1 cellular context compared by ENCODE assay signal in the genomic region with DNA sequence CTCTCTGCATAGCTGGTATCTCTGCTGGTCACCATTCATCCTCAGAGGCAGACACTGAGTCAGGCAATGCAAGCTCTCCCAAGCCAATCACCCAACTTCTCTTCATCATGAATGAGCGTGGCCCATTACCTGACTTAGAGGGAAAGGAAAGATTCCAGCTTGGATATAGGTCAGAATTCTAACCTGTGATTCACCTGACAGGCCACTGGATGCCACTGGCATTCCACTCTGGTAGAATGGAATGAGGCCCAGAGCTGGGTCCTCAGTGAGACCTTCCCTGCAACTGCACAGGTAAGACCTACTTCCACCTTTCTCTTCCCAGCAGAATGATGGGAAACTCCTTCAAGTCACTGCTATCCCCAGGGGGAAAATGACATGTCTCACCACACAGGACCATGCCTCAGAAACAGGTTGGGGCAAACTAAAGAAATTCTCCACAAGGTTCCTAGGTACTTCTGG.
TF ChIP-seq lines count a peak whose summit lies in the region.

No MANE protein-coding gene starts in this region.

TF ChIP-seq in HepG2, 621 proteins besides CTCF, POLR2A, EP300 and RAD21 (continued from another document):
- peak; percentile 76 for TF ChIP-seq ZNF501 (CRISPR knock-in tag; IDR thresholded peaks at IDR 0.05)
- TF ChIP-seq MXD4 (CRISPR knock-in tag; IDR thresholded peaks at IDR 0.05), result no peak
- TF ChIP-seq FOXM1 (CRISPR knock-in tag; IDR thresholded peaks at IDR 0.05), result no peak
- TF ChIP-seq NFKB2 (CRISPR knock-in tag; IDR thresholded peaks at IDR 0.05; ENCODE audit: borderline replicate concordance), result no peak
- TF ChIP-seq ZNF552 (CRISPR knock-in tag; IDR thresholded peaks at IDR 0.05; ENCODE audit: borderline replicate concordance), result no peak
- peak; percentile 49; the same call in 1 of the 2 replicates for TF ChIP-seq FOXC1 (CRISPR knock-in tag; IDR thresholded peaks at IDR 0.05; ENCODE audit: borderline replicate concordance)
- no peak for TF ChIP-seq ZNF350 (CRISPR knock-in tag; IDR thresholded peaks at IDR 0.05; ENCODE audit: borderline replicate concordance, low read depth)
- no peak for TF ChIP-seq IKZF1 (IDR thresholded peaks at IDR 0.05)
- TF ChIP-seq ZNF691 (CRISPR knock-in tag; IDR thresholded peaks at IDR 0.05; ENCODE audit: borderline replicate concordance, low read depth), result no peak
- no peak for TF ChIP-seq ZNF12 (CRISPR knock-in tag; IDR thresholded peaks at IDR 0.05)
- no peak for TF ChIP-seq GLI4 (CRISPR knock-in tag; IDR thresholded peaks at IDR 0.05; ENCODE audit: borderline replicate concordance)
- TF ChIP-seq ZNF3 (CRISPR knock-in tag; IDR thresholded peaks at IDR 0.05), result no peak
- TF ChIP-seq TEAD3 (CRISPR knock-in tag; optimal IDR thresholded peaks at IDR 0.05; ENCODE audit: borderline replicate concordance), result peak; percentile 82
- no peak for TF ChIP-seq ZFP1 (CRISPR knock-in tag; IDR thresholded peaks at IDR 0.05)
- TF ChIP-seq YY1 (IDR thresholded peaks at IDR 0.05; ENCODE audit: insufficient read depth, insufficient replicate concordance, low read depth, low read length), result no peak
- no peak for TF ChIP-seq ONECUT2 (CRISPR knock-in tag; IDR thresholded peaks at IDR 0.05)
- TF ChIP-seq ZNF678 (CRISPR knock-in tag; IDR thresholded peaks at IDR 0.05), result no peak
- TF ChIP-seq ZNF703 (CRISPR knock-in tag; IDR thresholded peaks at IDR 0.05; ENCODE audit: borderline replicate concordance), result no peak
- 0 out of 2 replicates have a peak, but pooled peaks have one; percentile 35 for TF ChIP-seq CBX5 (CRISPR knock-in tag; IDR thresholded peaks at IDR 0.05; ENCODE audit: borderline replicate concordance)
- TF ChIP-seq, protein P1, sequence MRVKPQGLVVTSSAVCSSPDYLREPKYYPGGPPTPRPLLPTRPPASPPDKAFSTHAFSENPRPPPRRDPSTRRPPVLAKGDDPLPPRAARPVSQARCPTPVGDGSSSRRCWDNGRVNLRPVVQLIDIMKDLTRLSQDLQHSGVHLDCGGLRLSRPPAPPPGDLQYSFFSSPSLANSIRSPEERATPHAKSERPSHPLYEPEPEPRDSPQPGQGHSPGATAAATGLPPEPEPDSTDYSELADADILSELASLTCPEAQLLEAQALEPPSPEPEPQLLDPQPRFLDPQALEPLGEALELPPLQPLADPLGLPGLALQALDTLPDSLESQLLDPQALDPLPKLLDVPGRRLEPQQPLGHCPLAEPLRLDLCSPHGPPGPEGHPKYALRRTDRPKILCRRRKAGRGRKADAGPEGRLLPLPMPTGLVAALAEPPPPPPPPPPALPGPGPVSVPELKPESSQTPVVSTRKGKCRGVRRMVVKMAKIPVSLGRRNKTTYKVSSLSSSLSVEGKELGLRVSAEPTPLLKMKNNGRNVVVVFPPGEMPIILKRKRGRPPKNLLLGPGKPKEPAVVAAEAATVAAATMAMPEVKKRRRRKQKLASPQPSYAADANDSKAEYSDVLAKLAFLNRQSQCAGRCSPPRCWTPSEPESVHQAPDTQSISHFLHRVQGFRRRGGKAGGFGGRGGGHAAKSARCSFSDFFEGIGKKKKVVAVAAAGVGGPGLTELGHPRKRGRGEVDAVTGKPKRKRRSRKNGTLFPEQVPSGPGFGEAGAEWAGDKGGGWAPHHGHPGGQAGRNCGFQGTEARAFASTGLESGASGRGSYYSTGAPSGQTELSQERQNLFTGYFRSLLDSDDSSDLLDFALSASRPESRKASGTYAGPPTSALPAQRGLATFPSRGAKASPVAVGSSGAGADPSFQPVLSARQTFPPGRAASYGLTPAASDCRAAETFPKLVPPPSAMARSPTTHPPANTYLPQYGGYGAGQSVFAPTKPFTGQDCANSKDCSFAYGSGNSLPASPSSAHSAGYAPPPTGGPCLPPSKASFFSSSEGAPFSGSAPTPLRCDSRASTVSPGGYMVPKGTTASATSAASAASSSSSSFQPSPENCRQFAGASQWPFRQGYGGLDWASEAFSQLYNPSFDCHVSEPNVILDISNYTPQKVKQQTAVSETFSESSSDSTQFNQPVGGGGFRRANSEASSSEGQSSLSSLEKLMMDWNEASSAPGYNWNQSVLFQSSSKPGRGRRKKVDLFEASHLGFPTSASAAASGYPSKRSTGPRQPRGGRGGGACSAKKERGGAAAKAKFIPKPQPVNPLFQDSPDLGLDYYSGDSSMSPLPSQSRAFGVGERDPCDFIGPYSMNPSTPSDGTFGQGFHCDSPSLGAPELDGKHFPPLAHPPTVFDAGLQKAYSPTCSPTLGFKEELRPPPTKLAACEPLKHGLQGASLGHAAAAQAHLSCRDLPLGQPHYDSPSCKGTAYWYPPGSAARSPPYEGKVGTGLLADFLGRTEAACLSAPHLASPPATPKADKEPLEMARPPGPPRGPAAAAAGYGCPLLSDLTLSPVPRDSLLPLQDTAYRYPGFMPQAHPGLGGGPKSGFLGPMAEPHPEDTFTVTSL (CRISPR knock-in tag; IDR thresholded peaks at IDR 0.05; ENCODE audit: borderline replicate concordance), result no peak
- TF ChIP-seq ZNF839 (CRISPR knock-in tag; IDR thresholded peaks at IDR 0.05; ENCODE audit: borderline replicate concordance), result no peak
- no peak for TF ChIP-seq KDM4B (CRISPR knock-in tag; IDR thresholded peaks at IDR 0.05)
- no peak for TF ChIP-seq ZNF75D (CRISPR knock-in tag; IDR thresholded peaks at IDR 0.05; ENCODE audit: borderline replicate concordance)
- no peak for TF ChIP-seq ZNF737 (CRISPR knock-in tag; IDR thresholded peaks at IDR 0.05; ENCODE audit: borderline replicate concordance)
- no peak for TF ChIP-seq ZNF337 (CRISPR knock-in tag; IDR thresholded peaks at IDR 0.05; ENCODE audit: borderline replicate concordance, low read depth)
- TF ChIP-seq ARHGAP35 (CRISPR knock-in tag; IDR thresholded peaks at IDR 0.05; ENCODE audit: borderline replicate concordance), result no peak
- no peak for TF ChIP-seq DRAP1 (CRISPR knock-in tag; IDR thresholded peaks at IDR 0.05)
- peak; percentile 93 for TF ChIP-seq SMC3 (IDR thresholded peaks at IDR 0.05; ENCODE audit: low read length)
- no peak for TF ChIP-seq NFIC (IDR thresholded peaks at IDR 0.05; ENCODE audit: low read length)
- TF ChIP-seq, protein P2, sequence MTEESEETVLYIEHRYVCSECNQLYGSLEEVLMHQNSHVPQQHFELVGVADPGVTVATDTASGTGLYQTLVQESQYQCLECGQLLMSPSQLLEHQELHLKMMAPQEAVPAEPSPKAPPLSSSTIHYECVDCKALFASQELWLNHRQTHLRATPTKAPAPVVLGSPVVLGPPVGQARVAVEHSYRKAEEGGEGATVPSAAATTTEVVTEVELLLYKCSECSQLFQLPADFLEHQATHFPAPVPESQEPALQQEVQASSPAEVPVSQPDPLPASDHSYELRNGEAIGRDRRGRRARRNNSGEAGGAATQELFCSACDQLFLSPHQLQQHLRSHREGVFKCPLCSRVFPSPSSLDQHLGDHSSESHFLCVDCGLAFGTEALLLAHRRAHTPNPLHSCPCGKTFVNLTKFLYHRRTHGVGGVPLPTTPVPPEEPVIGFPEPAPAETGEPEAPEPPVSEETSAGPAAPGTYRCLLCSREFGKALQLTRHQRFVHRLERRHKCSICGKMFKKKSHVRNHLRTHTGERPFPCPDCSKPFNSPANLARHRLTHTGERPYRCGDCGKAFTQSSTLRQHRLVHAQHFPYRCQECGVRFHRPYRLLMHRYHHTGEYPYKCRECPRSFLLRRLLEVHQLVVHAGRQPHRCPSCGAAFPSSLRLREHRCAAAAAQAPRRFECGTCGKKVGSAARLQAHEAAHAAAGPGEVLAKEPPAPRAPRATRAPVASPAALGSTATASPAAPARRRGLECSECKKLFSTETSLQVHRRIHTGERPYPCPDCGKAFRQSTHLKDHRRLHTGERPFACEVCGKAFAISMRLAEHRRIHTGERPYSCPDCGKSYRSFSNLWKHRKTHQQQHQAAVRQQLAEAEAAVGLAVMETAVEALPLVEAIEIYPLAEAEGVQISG (CRISPR knock-in tag; IDR thresholded peaks at IDR 0.05), result no peak
- no peak for TF ChIP-seq CERS6 (CRISPR knock-in tag; IDR thresholded peaks at IDR 0.05)
- TF ChIP-seq TSC22D2 (CRISPR knock-in tag; IDR thresholded peaks at IDR 0.05; ENCODE audit: borderline replicate concordance), result no peak
- TF ChIP-seq ERF (CRISPR knock-in tag; IDR thresholded peaks at IDR 0.05), result 0 out of 2 replicates have a peak, but pooled peaks have one; percentile 13
- TF ChIP-seq ZNF207 (IDR thresholded peaks at IDR 0.05; ENCODE audit: borderline replicate concordance), result no peak
- peak; percentile 45; the same call in 1 of the 2 replicates for TF ChIP-seq IKZF5 (CRISPR knock-in tag; IDR thresholded peaks at IDR 0.05)
- TF ChIP-seq SMARCE1 (IDR thresholded peaks at IDR 0.05; ENCODE audit: borderline replicate concordance), result no peak
- TF ChIP-seq HES4 (CRISPR knock-in tag; IDR thresholded peaks at IDR 0.05; ENCODE audit: borderline replicate concordance), result no peak
- TF ChIP-seq HNRNPK (IDR thresholded peaks at IDR 0.05; ENCODE audit: low read depth, low read length, poor library complexity, severe bottlenecking), result no peak
- no peak for TF ChIP-seq ZFP41 (CRISPR knock-in tag; IDR thresholded peaks at IDR 0.05; ENCODE audit: borderline replicate concordance)
- no peak for TF ChIP-seq KDM5A (IDR thresholded peaks at IDR 0.05; ENCODE audit: borderline replicate concordance, low read length)
- no peak for TF ChIP-seq SALL2 (CRISPR knock-in tag; IDR thresholded peaks at IDR 0.05)
- TF ChIP-seq NFIB (CRISPR knock-in tag; IDR thresholded peaks at IDR 0.05; ENCODE audit: borderline replicate concordance), result no peak
- no peak for TF ChIP-seq SYNCRIP (IDR thresholded peaks at IDR 0.05; ENCODE audit: insufficient read depth, low read depth, low read length)
- peak; percentile 46 for TF ChIP-seq ZEB1 (IDR thresholded peaks at IDR 0.05; ENCODE audit: insufficient replicate concordance, low read depth)
- no peak for TF ChIP-seq ZNF460 (CRISPR knock-in tag; IDR thresholded peaks at IDR 0.05; ENCODE audit: borderline replicate concordance)
- 0 out of 2 replicates have a peak, but pooled peaks have one; percentile 16 for TF ChIP-seq FOSL2 (CRISPR knock-in tag; IDR thresholded peaks at IDR 0.05)
- peak; percentile 53 for TF ChIP-seq ZMYM4 (CRISPR knock-in tag; IDR thresholded peaks at IDR 0.05)
- TF ChIP-seq ZIK1 (CRISPR knock-in tag; IDR thresholded peaks at IDR 0.05; ENCODE audit: borderline replicate concordance, low read depth), result no peak
- no peak for TF ChIP-seq ADNP (CRISPR knock-in tag; IDR thresholded peaks at IDR 0.05)
- TF ChIP-seq MED1 (CRISPR knock-in tag; IDR thresholded peaks at IDR 0.05), result no peak
- no peak for TF ChIP-seq LCORL (IDR thresholded peaks at IDR 0.05)
- no peak for TF ChIP-seq LCORL (CRISPR knock-in tag; IDR thresholded peaks at IDR 0.05)
- no peak for TF ChIP-seq PCBP2 (optimal IDR thresholded peaks at IDR 0.05; ENCODE audit: low read depth, low read length, poor library complexity, severe bottlenecking)
